ENCODE assay signal across 20 cellular contexts in the genomic region with DNA sequence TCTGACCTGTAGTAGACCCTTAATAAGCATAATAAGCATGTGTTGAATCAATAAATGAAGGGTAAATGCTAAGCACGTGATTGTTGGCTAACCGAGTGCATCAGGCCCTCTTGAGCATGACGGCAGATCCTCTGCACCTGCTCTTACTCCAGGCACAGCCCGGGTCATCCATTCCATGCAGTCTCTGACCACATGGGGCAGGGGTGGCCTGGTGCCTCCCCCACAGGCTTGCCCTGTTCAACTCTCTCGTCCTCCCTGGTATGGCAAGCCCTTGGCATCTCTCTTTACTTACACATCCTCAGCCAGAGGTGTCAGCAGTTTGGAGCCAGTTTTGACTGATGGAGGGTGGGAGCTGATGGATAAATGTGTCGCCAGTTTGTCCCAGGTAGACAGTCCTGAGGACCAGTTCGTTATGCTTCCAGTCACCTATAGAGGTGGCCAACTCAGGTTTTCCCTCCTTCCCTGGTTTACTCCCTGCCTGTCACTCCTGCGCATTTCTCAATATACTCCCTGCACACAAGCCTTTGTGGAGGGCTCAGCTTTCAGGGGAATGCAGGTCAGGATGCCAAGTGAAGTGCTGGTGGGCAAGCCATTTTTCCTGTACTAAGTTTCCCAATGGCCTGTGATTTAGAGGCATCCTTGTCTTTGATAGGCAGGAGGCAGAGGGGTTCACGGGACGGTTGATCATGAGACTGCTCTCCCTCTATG.
A peak's percentile ranks its signal among the peaks of the same experiment; 100 is the strongest.
DNase-seq lines count a peak whose midpoint lies in the region; ATAC-seq and TF ChIP-seq lines count a peak whose summit lies in the region.
"Had no signal": no experiment of that assay in that cellular context is flagged by ENCODE, and none has a peak within 500 bp of the region (broad histone marks: within the 10 kb centered on the region; RNA-seq: fewer than 3 reads in every experiment).

No MANE protein-coding gene starts in this region.

- intact Hi-C loops in heart left ventricle (cut with DNase I): loop anchor here in 1 of 10 donors (10.0 kb wide), 1 partner anchor 600 kb away; no protein-coding TSS in a partner anchor
- intact Hi-C loops in OCI-LY7 (cut with micrococcal nuclease; ENCODE audit: unreplicated experiment): no loop called here

- POLR2A ChIA-PET in OCI-LY7 (lab: Charles Lee): no interaction called here

- H3K4me2 ChIP-seq in OCI-LY7 (ENCODE audit: low read length) (no peak overlapping the region), osteoblast (ENCODE audit: insufficient read depth, low read length) (no peak overlapping the region)
- H3K4me2 ChIP-seq: GM23338 had no signal

- ATAC-seq in heart left ventricle: no peak
- ATAC-seq in left lobe of liver: no peak
- ATAC-seq in GM19324 (IDR thresholded peaks at IDR 0.05; ENCODE audit: low FRiP score, unreplicated experiment): no peak
- ATAC-seq: activated naive CD8-positive, alpha-beta T cell treated with anti-CD3 and anti-CD28 coated beads, Interleukin-2, amount 50 U/mL, for 24 hours; body of pancreas; GM23338; lower lobe of right lung had no signal

- TF ChIP-seq CTCF in cardiac muscle cell (IDR thresholded peaks at IDR 0.05; ENCODE audit: low read depth, low read length) (no peak), heart left ventricle (IDR thresholded peaks at IDR 0.05) (no peak), OCI-LY7 (conservative IDR thresholded peaks at IDR 0.05; ENCODE audit: low read length) (no peak), osteoblast (IDR thresholded peaks at IDR 0.05; ENCODE audit: extremely low read depth, low read depth, low read length) (no peak)

- H3K36me3 ChIP-seq in cardiac muscle cell: no peaks in the 10 kb centered on the region
- H3K36me3 ChIP-seq in heart left ventricle: no peaks in the 10 kb centered on the region
- H3K36me3 ChIP-seq in OCI-LY7 (ENCODE audit: insufficient read depth, low read length): no peaks in the 10 kb centered on the region
- no peaks in the 10 kb centered on the region for H3K36me3 ChIP-seq in MG63
- no peaks in the 10 kb centered on the region for H3K36me3 ChIP-seq in osteoblast (ENCODE audit: insufficient read depth, low read length)
- H3K36me3 ChIP-seq: lower lobe of right lung had no signal

- H3K9me3 ChIP-seq in cardiac muscle cell (ENCODE audit: low read depth): no peaks in the 10 kb centered on the region
- peaks cover 0 to 4% (median 0%) of the 10 kb centered on the region in 12 donors for H3K9me3 ChIP-seq in heart left ventricle
- no peaks in the 10 kb centered on the region for H3K9me3 ChIP-seq in OCI-LY7 (ENCODE audit: low read length)
- H3K9me3 ChIP-seq in MG63: no peaks in the 10 kb centered on the region
- no peaks in the 10 kb centered on the region for H3K9me3 ChIP-seq in osteoblast (ENCODE audit: low read depth, low read length)
- H3K9me3 ChIP-seq: body of pancreas, lower lobe of right lung had no signal

- H4K20me1 ChIP-seq in OCI-LY7 (ENCODE audit: insufficient read depth, low read length): no peaks in the 10 kb centered on the region
- H4K20me1 ChIP-seq in osteoblast (ENCODE audit: insufficient read depth, low read length): no peaks in the 10 kb centered on the region

- CTCF ChIA-PET in OCI-LY7 (lab: Charles Lee; ENCODE audit: unreplicated experiment): no interaction called here

- no peak overlapping the region for H2AFZ ChIP-seq in OCI-LY7 (ENCODE audit: low read length)
- no peak overlapping the region for H2AFZ ChIP-seq in osteoblast (ENCODE audit: low read length)
- H2AFZ ChIP-seq: GM23338 had no signal

- no peak for DNase-seq in cardiac muscle cell (ENCODE audit: low read depth in 1 of 2, low spot score in 1 of 2)
- DNase-seq in heart left ventricle: no peak
- peak; percentile 14 for DNase-seq in OCI-LY7 (ENCODE audit: low spot score)
- DNase-seq in left lobe of liver (ENCODE audit: low spot score): peak; percentile 15
- no peak for DNase-seq in MG63
- DNase-seq in stimulated activated CD4-positive, alpha-beta T cell treated with anti-CD3 and anti-CD28 coated beads, Interleukin-2, amount 100 ng/mL, for 24 hours: no peak
- DNase-seq in osteoblast (ENCODE audit: insufficient read length, low spot score, missing footprints): no peak
- DNase-seq: activated CD4-positive, alpha-beta T cell treated with anti-CD3 and anti-CD28 coated beads, Interleukin-2, amount 10 ng/mL, durations not matched to agents 24 days and 14 days; activated effector memory CD4-positive, alpha-beta T cell treated with Interleukin-2 at 50 U/mL for 16 hours; activated naive CD8-positive, alpha-beta T cell treated with anti-CD3 and anti-CD28 coated beads, Interleukin-2, amount 50 U/mL, for 24 hours; body of pancreas; DMS79; lower lobe of right lung; NCI-H2081; NCI-H524 treated with DMSO at 0.1 percent for 48 hours; occipital lobe; retina; T-helper 1 cell had no signal

- peaks cover 9% of the 10 kb centered on the region for H3K4me1 ChIP-seq in cardiac muscle cell (ENCODE audit: low read depth)
- no peaks in the 10 kb centered on the region for H3K4me1 ChIP-seq in heart left ventricle
- H3K4me1 ChIP-seq in OCI-LY7 (ENCODE audit: insufficient read depth, low read length, poor library complexity, severe bottlenecking): no peaks in the 10 kb centered on the region
- H3K4me1 ChIP-seq in osteoblast (ENCODE audit: insufficient read depth, low read length): no peaks in the 10 kb centered on the region
- H3K4me1 ChIP-seq: body of pancreas, lower lobe of right lung had no signal

- BruUV-seq in OCI-LY7 (replicated peaks; lab: Mats Ljungman, UMichigan): no TSS peak

- H3K79me2 ChIP-seq in OCI-LY7 (ENCODE audit: insufficient read depth, low read depth, low read length): no peaks in the 10 kb centered on the region
- no peaks in the 10 kb centered on the region for H3K79me2 ChIP-seq in osteoblast (ENCODE audit: insufficient read depth, low read length)

- no peaks in the 10 kb centered on the region for H3K9me2 ChIP-seq in OCI-LY7 (ENCODE audit: insufficient read depth, low read length)

- no peaks in the 10 kb centered on the region for H3K27me3 ChIP-seq in cardiac muscle cell
- H3K27me3 ChIP-seq in heart left ventricle: no peaks in the 10 kb centered on the region
- H3K27me3 ChIP-seq in MG63: no peaks in the 10 kb centered on the region
- peaks cover 52% of the 10 kb centered on the region for H3K27me3 ChIP-seq in osteoblast (ENCODE audit: insufficient read depth, low read length)
- H3K27me3 ChIP-seq: body of pancreas had no signal

- 38 to 56% (median 44%) methylated on average over 10 of the region's 10 CpGs for WGBS in heart left ventricle, 4 donors

- H3K27ac ChIP-seq in cardiac muscle cell (peak overlapping the region; percentile 41), heart left ventricle (no peak overlapping the region), OCI-LY7 (ENCODE audit: low read depth, low read length, poor library complexity, severe bottlenecking) (no peak overlapping the region), osteoblast (ENCODE audit: low read depth, low read length) (no peak overlapping the region)
- H3K27ac ChIP-seq: body of pancreas, lower lobe of right lung had no signal

- no peak overlapping the region for H3K4me3 ChIP-seq in cardiac muscle cell
- no peak overlapping the region for H3K4me3 ChIP-seq in heart left ventricle
- no peak overlapping the region for H3K4me3 ChIP-seq in OCI-LY7 (ENCODE audit: low read depth, low read length, poor library complexity, severe bottlenecking)
- no peak overlapping the region for H3K4me3 ChIP-seq in MG63
- no peak overlapping the region for H3K4me3 ChIP-seq in osteoblast (ENCODE audit: insufficient read depth, low read length)
- H3K4me3 ChIP-seq: body of pancreas, GM23338, lower lobe of right lung had no signal

- no peak for TF ChIP-seq POLR2A in heart left ventricle (IDR thresholded peaks at IDR 0.05)

Comparison
In these comparisons a context has a peak if more than half of its experiments do, and no peak if none do; other contexts are left out.
1. DNase-seq: peak in OCI-LY7 (single experiment) and left lobe of liver (single experiment); none in cardiac muscle cell (0 of 2), heart left ventricle (0 of 5), MG63 (single experiment), stimulated activated CD4-positive, alpha-beta T cell treated with anti-CD3 and anti-CD28 coated beads, Interleukin-2, amount 100 ng/mL, for 24 hours (0 of 2) and osteoblast (single experiment).